In the genomic region with DNA sequence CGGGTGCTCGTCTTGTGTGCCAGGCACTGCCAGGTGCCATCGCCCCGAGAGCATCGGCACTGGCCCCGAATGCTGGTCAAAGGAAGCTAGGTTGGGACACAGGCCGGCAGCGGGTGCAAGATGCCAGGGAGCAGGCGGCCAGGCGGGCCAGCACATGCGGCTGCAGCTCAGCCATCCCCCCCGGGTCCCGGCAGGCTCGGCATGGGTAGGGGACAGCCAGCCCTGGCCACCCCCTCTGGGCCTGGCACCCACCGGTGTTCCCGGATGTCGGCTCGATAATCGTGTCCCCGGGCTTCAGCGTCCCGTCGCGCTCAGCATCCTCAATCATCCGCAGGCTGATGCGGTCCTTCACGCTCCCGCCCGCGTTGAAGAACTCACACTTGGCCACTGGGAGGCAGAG, we compare ENCODE assay signal across 1 cellular context. TPM values are rescaled to one million over a fixed set of nuclear protein-coding genes. Genes with fewer than 3 reads are reported as not detected.
"Had no signal": no experiment of that assay in that cellular context is flagged by ENCODE, and none has a peak within 500 bp of the region (broad histone marks: within the 10 kb centered on the region; RNA-seq: fewer than 3 reads in every experiment).

No MANE protein-coding gene starts in this region.

RNA-seq across cellular contexts. Expression of gene CBS, which starts 9.6 kb away (rescaled TPM):
- total RNA-seq: HT-29 had no signal
